In the genomic region with DNA sequence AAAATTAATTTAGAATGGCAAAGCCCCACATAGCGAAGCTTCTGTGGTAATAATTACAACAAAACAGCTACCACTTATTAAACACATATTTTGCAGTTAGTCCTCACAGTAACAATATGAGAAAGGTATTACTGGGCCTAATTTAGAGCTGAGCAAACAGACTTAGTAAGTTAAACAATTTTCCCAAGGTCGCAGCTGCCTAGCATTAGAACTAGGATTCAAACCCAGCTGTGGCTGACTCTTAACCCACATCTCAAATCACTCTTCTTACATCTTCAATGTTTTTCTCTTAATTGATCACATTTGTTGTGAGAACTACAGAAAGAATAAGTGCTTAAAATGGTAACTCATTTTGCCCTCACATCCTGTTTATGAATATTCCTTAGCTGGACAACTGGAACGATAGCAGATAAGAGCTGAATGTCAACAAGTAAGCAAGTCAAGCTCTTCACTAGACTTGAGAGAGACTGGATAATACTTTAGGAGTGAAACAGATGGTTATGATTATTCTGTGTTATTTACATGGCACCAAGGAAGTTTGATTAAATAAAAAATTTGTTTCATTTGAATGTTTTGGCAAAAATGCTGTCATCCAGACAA, we compare ENCODE assay signal across 1 cellular context.
TF ChIP-seq lines count a peak whose summit lies in the region.

No MANE protein-coding gene starts in this region.

TF ChIP-seq in HepG2, 621 proteins besides CTCF, POLR2A, EP300 and RAD21 (continued from another document and continues in another):
- TF ChIP-seq, protein P1, sequence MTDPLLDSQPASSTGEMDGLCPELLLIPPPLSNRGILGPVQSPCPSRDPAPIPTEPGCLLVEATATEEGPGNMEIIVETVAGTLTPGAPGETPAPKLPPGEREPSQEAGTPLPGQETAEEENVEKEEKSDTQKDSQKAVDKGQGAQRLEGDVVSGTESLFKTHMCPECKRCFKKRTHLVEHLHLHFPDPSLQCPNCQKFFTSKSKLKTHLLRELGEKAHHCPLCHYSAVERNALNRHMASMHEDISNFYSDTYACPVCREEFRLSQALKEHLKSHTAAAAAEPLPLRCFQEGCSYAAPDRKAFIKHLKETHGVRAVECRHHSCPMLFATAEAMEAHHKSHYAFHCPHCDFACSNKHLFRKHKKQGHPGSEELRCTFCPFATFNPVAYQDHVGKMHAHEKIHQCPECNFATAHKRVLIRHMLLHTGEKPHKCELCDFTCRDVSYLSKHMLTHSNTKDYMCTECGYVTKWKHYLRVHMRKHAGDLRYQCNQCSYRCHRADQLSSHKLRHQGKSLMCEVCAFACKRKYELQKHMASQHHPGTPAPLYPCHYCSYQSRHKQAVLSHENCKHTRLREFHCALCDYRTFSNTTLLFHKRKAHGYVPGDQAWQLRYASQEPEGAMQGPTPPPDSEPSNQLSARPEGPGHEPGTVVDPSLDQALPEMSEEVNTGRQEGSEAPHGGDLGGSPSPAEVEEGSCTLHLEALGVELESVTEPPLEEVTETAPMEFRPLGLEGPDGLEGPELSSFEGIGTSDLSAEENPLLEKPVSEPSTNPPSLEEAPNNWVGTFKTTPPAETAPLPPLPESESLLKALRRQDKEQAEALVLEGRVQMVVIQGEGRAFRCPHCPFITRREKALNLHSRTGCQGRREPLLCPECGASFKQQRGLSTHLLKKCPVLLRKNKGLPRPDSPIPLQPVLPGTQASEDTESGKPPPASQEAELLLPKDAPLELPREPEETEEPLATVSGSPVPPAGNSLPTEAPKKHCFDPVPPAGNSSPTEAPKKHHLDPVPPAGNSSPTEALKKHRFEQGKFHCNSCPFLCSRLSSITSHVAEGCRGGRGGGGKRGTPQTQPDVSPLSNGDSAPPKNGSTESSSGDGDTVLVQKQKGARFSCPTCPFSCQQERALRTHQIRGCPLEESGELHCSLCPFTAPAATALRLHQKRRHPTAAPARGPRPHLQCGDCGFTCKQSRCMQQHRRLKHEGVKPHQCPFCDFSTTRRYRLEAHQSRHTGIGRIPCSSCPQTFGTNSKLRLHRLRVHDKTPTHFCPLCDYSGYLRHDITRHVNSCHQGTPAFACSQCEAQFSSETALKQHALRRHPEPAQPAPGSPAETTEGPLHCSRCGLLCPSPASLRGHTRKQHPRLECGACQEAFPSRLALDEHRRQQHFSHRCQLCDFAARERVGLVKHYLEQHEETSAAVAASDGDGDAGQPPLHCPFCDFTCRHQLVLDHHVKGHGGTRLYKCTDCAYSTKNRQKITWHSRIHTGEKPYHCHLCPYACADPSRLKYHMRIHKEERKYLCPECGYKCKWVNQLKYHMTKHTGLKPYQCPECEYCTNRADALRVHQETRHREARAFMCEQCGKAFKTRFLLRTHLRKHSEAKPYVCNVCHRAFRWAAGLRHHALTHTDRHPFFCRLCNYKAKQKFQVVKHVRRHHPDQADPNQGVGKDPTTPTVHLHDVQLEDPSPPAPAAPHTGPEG (CRISPR knock-in tag; IDR thresholded peaks at IDR 0.05), result no peak
- TF ChIP-seq, protein P2, sequence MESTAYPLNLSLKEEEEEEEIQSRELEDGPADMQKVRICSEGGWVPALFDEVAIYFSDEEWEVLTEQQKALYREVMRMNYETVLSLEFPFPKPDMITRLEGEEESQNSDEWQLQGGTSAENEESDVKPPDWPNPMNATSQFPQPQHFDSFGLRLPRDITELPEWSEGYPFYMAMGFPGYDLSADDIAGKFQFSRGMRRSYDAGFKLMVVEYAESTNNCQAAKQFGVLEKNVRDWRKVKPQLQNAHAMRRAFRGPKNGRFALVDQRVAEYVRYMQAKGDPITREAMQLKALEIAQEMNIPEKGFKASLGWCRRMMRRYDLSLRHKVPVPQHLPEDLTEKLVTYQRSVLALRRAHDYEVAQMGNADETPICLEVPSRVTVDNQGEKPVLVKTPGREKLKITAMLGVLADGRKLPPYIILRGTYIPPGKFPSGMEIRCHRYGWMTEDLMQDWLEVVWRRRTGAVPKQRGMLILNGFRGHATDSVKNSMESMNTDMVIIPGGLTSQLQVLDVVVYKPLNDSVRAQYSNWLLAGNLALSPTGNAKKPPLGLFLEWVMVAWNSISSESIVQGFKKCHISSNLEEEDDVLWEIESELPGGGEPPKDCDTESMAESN (CRISPR knock-in tag; conservative IDR thresholded peaks at IDR 0.05), result no peak
- TF ChIP-seq NR1H2 (CRISPR knock-in tag; IDR thresholded peaks at IDR 0.05; ENCODE audit: borderline replicate concordance, low read depth) (no peak), NFE2 (CRISPR knock-in tag; IDR thresholded peaks at IDR 0.05) (no peak), KDM5A (IDR thresholded peaks at IDR 0.05; ENCODE audit: borderline replicate concordance, low read length) (no peak), ZMYM2 (CRISPR knock-in tag; IDR thresholded peaks at IDR 0.05) (no peak), PRPF4 (IDR thresholded peaks at IDR 0.05; ENCODE audit: low read depth, low read length, poor library complexity, severe bottlenecking) (no peak), ZNF317 (CRISPR knock-in tag; IDR thresholded peaks at IDR 0.05) (no peak), ZNF747 (CRISPR knock-in tag; IDR thresholded peaks at IDR 0.05; ENCODE audit: borderline replicate concordance) (0 out of 2 replicates have a peak, but pooled peaks have one; percentile 21), CBX2 (IDR thresholded peaks at IDR 0.05; ENCODE audit: low read depth, low read length) (no peak), CBX2 (CRISPR knock-in tag; IDR thresholded peaks at IDR 0.05; ENCODE audit: low read depth) (no peak), NFYC (CRISPR knock-in tag; IDR thresholded peaks at IDR 0.05) (no peak), NFE2L2 (IDR thresholded peaks at IDR 0.05; ENCODE audit: low read length) (no peak), FOXK1 (CRISPR knock-in tag; IDR thresholded peaks at IDR 0.05; ENCODE audit: borderline replicate concordance, low read depth) (no peak), GATAD2A (CRISPR knock-in tag; IDR thresholded peaks at IDR 0.05) (peak; percentile 91), PCBP1 (IDR thresholded peaks at IDR 0.05; ENCODE audit: borderline replicate concordance, low read depth, low read length) (no peak), ZNF672 (CRISPR knock-in tag; IDR thresholded peaks at IDR 0.05) (no peak), ZBTB1 (CRISPR knock-in tag; IDR thresholded peaks at IDR 0.05; ENCODE audit: borderline replicate concordance) (no peak), PHF8 (CRISPR knock-in tag; IDR thresholded peaks at IDR 0.05) (no peak), FOXA3 (CRISPR knock-in tag; IDR thresholded peaks at IDR 0.05) (peak; percentile 75), ZNF792 (CRISPR knock-in tag; IDR thresholded peaks at IDR 0.05) (no peak), PHF5A (CRISPR knock-in tag; IDR thresholded peaks at IDR 0.05; ENCODE audit: low read depth, unreplicated experiment) (no peak), CENPT (CRISPR knock-in tag; IDR thresholded peaks at IDR 0.05; ENCODE audit: low read depth) (no peak), HDAC1 (CRISPR knock-in tag; IDR thresholded peaks at IDR 0.05) (no peak), EHMT2 (IDR thresholded peaks at IDR 0.05; ENCODE audit: borderline replicate concordance, low read depth, low read length) (peak; percentile 35; the same call in 1 of the 2 replicates), IRF2 (CRISPR knock-in tag; IDR thresholded peaks at IDR 0.05) (no peak), MBD4 (IDR thresholded peaks at IDR 0.05; ENCODE audit: borderline replicate concordance, low read length) (no peak), ZNF891 (CRISPR knock-in tag; IDR thresholded peaks at IDR 0.05) (no peak)
- TF ChIP-seq, protein P3, sequence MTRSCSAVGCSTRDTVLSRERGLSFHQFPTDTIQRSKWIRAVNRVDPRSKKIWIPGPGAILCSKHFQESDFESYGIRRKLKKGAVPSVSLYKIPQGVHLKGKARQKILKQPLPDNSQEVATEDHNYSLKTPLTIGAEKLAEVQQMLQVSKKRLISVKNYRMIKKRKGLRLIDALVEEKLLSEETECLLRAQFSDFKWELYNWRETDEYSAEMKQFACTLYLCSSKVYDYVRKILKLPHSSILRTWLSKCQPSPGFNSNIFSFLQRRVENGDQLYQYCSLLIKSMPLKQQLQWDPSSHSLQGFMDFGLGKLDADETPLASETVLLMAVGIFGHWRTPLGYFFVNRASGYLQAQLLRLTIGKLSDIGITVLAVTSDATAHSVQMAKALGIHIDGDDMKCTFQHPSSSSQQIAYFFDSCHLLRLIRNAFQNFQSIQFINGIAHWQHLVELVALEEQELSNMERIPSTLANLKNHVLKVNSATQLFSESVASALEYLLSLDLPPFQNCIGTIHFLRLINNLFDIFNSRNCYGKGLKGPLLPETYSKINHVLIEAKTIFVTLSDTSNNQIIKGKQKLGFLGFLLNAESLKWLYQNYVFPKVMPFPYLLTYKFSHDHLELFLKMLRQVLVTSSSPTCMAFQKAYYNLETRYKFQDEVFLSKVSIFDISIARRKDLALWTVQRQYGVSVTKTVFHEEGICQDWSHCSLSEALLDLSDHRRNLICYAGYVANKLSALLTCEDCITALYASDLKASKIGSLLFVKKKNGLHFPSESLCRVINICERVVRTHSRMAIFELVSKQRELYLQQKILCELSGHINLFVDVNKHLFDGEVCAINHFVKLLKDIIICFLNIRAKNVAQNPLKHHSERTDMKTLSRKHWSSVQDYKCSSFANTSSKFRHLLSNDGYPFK (CRISPR knock-in tag; IDR thresholded peaks at IDR 0.05; ENCODE audit: borderline replicate concordance), result no peak
- TF ChIP-seq, protein P4, sequence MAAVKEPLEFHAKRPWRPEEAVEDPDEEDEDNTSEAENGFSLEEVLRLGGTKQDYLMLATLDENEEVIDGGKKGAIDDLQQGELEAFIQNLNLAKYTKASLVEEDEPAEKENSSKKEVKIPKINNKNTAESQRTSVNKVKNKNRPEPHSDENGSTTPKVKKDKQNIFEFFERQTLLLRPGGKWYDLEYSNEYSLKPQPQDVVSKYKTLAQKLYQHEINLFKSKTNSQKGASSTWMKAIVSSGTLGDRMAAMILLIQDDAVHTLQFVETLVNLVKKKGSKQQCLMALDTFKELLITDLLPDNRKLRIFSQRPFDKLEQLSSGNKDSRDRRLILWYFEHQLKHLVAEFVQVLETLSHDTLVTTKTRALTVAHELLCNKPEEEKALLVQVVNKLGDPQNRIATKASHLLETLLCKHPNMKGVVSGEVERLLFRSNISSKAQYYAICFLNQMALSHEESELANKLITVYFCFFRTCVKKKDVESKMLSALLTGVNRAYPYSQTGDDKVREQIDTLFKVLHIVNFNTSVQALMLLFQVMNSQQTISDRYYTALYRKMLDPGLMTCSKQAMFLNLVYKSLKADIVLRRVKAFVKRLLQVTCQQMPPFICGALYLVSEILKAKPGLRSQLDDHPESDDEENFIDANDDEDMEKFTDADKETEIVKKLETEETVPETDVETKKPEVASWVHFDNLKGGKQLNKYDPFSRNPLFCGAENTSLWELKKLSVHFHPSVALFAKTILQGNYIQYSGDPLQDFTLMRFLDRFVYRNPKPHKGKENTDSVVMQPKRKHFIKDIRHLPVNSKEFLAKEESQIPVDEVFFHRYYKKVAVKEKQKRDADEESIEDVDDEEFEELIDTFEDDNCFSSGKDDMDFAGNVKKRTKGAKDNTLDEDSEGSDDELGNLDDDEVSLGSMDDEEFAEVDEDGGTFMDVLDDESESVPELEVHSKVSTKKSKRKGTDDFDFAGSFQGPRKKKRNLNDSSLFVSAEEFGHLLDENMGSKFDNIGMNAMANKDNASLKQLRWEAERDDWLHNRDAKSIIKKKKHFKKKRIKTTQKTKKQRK (IDR thresholded peaks at IDR 0.05; ENCODE audit: low read length), result no peak
- TF ChIP-seq, protein P5, sequence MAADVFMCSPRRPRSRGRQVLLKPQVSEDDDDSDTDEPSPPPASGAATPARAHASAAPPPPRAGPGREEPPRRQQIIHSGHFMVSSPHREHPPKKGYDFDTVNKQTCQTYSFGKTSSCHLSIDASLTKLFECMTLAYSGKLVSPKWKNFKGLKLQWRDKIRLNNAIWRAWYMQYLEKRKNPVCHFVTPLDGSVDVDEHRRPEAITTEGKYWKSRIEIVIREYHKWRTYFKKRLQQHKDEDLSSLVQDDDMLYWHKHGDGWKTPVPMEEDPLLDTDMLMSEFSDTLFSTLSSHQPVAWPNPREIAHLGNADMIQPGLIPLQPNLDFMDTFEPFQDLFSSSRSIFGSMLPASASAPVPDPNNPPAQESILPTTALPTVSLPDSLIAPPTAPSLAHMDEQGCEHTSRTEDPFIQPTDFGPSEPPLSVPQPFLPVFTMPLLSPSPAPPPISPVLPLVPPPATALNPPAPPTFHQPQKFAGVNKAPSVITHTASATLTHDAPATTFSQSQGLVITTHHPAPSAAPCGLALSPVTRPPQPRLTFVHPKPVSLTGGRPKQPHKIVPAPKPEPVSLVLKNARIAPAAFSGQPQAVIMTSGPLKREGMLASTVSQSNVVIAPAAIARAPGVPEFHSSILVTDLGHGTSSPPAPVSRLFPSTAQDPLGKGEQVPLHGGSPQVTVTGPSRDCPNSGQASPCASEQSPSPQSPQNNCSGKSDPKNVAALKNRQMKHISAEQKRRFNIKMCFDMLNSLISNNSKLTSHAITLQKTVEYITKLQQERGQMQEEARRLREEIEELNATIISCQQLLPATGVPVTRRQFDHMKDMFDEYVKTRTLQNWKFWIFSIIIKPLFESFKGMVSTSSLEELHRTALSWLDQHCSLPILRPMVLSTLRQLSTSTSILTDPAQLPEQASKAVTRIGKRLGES (CRISPR knock-in tag; IDR thresholded peaks at IDR 0.05; ENCODE audit: borderline replicate concordance), result no peak
- TF ChIP-seq, protein P6, sequence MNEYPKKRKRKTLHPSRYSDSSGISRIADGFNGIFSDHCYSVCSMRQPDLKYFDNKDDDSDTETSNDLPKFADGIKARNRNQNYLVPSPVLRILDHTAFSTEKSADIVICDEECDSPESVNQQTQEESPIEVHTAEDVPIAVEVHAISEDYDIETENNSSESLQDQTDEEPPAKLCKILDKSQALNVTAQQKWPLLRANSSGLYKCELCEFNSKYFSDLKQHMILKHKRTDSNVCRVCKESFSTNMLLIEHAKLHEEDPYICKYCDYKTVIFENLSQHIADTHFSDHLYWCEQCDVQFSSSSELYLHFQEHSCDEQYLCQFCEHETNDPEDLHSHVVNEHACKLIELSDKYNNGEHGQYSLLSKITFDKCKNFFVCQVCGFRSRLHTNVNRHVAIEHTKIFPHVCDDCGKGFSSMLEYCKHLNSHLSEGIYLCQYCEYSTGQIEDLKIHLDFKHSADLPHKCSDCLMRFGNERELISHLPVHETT (CRISPR knock-in tag; conservative IDR thresholded peaks at IDR 0.05), result no peak
- TF ChIP-seq, protein P7, sequence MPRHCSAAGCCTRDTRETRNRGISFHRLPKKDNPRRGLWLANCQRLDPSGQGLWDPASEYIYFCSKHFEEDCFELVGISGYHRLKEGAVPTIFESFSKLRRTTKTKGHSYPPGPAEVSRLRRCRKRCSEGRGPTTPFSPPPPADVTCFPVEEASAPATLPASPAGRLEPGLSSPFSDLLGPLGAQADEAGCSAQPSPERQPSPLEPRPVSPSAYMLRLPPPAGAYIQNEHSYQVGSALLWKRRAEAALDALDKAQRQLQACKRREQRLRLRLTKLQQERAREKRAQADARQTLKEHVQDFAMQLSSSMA (CRISPR knock-in tag; IDR thresholded peaks at IDR 0.05), result no peak
- TF ChIP-seq, protein P8, sequence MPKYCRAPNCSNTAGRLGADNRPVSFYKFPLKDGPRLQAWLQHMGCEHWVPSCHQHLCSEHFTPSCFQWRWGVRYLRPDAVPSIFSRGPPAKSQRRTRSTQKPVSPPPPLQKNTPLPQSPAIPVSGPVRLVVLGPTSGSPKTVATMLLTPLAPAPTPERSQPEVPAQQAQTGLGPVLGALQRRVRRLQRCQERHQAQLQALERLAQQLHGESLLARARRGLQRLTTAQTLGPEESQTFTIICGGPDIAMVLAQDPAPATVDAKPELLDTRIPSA (CRISPR knock-in tag; IDR thresholded peaks at IDR 0.05; ENCODE audit: borderline replicate concordance), result no peak
